Comparison of ENCODE assay signal across 24 cellular contexts in the genomic region with DNA sequence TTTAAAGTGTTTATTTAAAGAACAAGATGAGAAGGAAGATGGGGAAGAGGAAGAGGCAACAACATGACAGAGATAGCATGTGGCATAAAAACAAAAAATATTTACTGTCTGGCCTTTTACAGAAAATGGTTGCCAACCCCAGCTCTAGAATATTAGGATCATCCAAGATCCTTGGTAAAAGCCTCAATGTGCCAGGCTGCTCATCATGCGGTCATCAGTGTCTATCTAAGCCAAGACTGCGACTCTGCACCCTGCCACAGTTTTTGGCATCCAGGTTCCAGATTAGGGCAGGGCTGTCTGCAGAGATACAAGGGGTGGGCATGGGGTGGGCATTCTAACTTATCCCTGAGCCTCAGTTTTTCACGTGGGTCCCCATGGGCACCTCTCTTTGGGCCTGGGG. TPM values are rescaled to one million over a fixed set of nuclear protein-coding genes. Genes with fewer than 3 reads are reported as not detected.
"Had no signal": no experiment of that assay in that cellular context is flagged by ENCODE, and none has a peak within 500 bp of the region (broad histone marks: within the 10 kb centered on the region; RNA-seq: fewer than 3 reads in every experiment).

No MANE protein-coding gene starts in this region.

- H3K9me3 ChIP-seq: lower lobe of right lung had no signal

- H3K36me3 Mint-ChIP-seq: immature natural killer cell had no signal

- ATAC-seq: foreskin keratinocyte, gastroesophageal sphincter, heart left ventricle, left colon, left lobe of liver, left ventricle myocardium superior, lower lobe of right lung had no signal

- H3K27ac Mint-ChIP-seq: immature natural killer cell had no signal

- H3K4me3 Mint-ChIP-seq: immature natural killer cell had no signal

- H3K36me3 ChIP-seq: esophagus muscularis mucosa, gastroesophageal sphincter, heart left ventricle, lower lobe of right lung had no signal

- H3K4me1 Mint-ChIP-seq: immature natural killer cell had no signal

- H3K27ac ChIP-seq: coronary artery, dorsolateral prefrontal cortex, esophagus muscularis mucosa, foreskin keratinocyte, gastroesophageal sphincter, heart left ventricle, hepatocyte, lower lobe of right lung had no signal

- H3K4me1 ChIP-seq: heart left ventricle, lower lobe of right lung had no signal

- DNase-seq: dermis blood vessel endothelial cell; effector CD4-positive, alpha-beta T cell; effector memory CD4-positive, alpha-beta T cell; foreskin keratinocyte; heart left ventricle; hypothalamus; immature natural killer cell; islet precursor cell; kidney; kidney glomerular epithelial cell; left colon; left ventricle myocardium superior; lower lobe of right lung; mesenchymal stem cell; midbrain had no signal

- H3K4me3 ChIP-seq: coronary artery, dorsolateral prefrontal cortex, esophagus muscularis mucosa, gastroesophageal sphincter, heart left ventricle, hepatocyte, lower lobe of right lung had no signal

- H3K27me3 ChIP-seq: esophagus muscularis mucosa, foreskin keratinocyte, gastroesophageal sphincter, heart left ventricle, hepatocyte had no signal

RNA-seq across cellular contexts. Expression of a gene that starts 46.9 kb away (rescaled TPM):
- total RNA-seq: lung microvascular endothelial cell, mononuclear cell had no signal
- polyA plus RNA-seq: endothelial cell of umbilical vein, immature natural killer cell had no signal
